ENCODE assay signal across 8 cellular contexts in genomic region chr9:6757132-6757987, GRCh38. TPM values are rescaled to one million over a fixed set of nuclear protein-coding genes. Genes with fewer than 3 reads are reported as not detected.
DNase-seq lines count a peak whose midpoint lies in the region; ATAC-seq and TF ChIP-seq lines count a peak whose summit lies in the region.

KDM4C (plus strand) TSS chr9:6757973; CDS start chr9:6792989, 35,016 bp downstream.

- peak within 1 kb of the TSS; percentile 96 for H3K4me3 Mint-ChIP-seq in nephron progenitor cell
- peak within 1 kb of the TSS; percentile 94 for H3K4me3 Mint-ChIP-seq in stimulated activated naive CD8-positive, alpha-beta T cell treated with anti-CD3 and anti-CD28 coated beads, Interleukin-15, Interleukin-2, amounts not matched to agents 100 ng/mL and 50 ng/mL, for 24 hours

- no peaks in the 10 kb centered on the region for H3K36me3 ChIP-seq in RWPE2 (ENCODE audit: low read depth)

- TF ChIP-seq CTCF in LNCaP clone FGC (IDR thresholded peaks at IDR 0.05; ENCODE audit: control insufficient read depth, extremely low read depth, insufficient read depth) (no peak), RWPE2 (IDR thresholded peaks at IDR 0.05; ENCODE audit: poor library complexity, severe bottlenecking) (no peak), fibroblast of the aortic adventitia (IDR thresholded peaks at IDR 0.05; ENCODE audit: insufficient read depth, low read length) (no peak), nephron progenitor cell (IDR thresholded peaks at IDR 0.05) (no peak)

- ATAC-seq in RWPE2 (ENCODE audit: low read depth): peak; percentile 86

- no peaks in the 10 kb centered on the region for H3K27me3 ChIP-seq in RWPE2 (ENCODE audit: insufficient read depth, poor library complexity, severe bottlenecking)

- peak within 1 kb of the TSS; percentile 74 for H3K27ac ChIP-seq in RWPE2 (ENCODE audit: poor library complexity, severe bottlenecking)

- H3K36me3 Mint-ChIP-seq in nephron progenitor cell (ENCODE audit: low read depth): no peaks in the 10 kb centered on the region
- peaks cover 5% of the 10 kb centered on the region for H3K36me3 Mint-ChIP-seq in stimulated activated naive CD8-positive, alpha-beta T cell treated with anti-CD3 and anti-CD28 coated beads, Interleukin-15, Interleukin-2, amounts not matched to agents 100 ng/mL and 50 ng/mL, for 24 hours (ENCODE audit: low read depth)

- H3K9me3 ChIP-seq in RWPE2 (ENCODE audit: severe bottlenecking): no peaks in the 10 kb centered on the region

- DNase-seq in EL (peak; percentile 94), H4 (ENCODE audit: low spot score) (peak; percentile 85), LNCaP clone FGC (ENCODE audit: low read depth) (peak; percentile 86), RWPE2 (ENCODE audit: low spot score) (peak; percentile 90), activated gamma-delta T cell (lab: John Stamatoyannopoulos, UW) (peak; percentile 70), fibroblast of the aortic adventitia (ENCODE audit: low read depth) (peak; percentile 93), nephron progenitor cell (peak; percentile 72)

- H3K27ac Mint-ChIP-seq in nephron progenitor cell: peak within 1 kb of the TSS; percentile 100
- peak within 1 kb of the TSS; percentile 100 for H3K27ac Mint-ChIP-seq in stimulated activated naive CD8-positive, alpha-beta T cell treated with anti-CD3 and anti-CD28 coated beads, Interleukin-15, Interleukin-2, amounts not matched to agents 100 ng/mL and 50 ng/mL, for 24 hours

- H3K4me1 ChIP-seq in RWPE2 (ENCODE audit: insufficient read depth, poor library complexity, severe bottlenecking): peaks cover 4% of the 10 kb centered on the region

- peaks cover 10% of the 10 kb centered on the region for H3K27me3 Mint-ChIP-seq in nephron progenitor cell (ENCODE audit: low read depth, poor library complexity)
- H3K27me3 Mint-ChIP-seq in stimulated activated naive CD8-positive, alpha-beta T cell treated with anti-CD3 and anti-CD28 coated beads, Interleukin-15, Interleukin-2, amounts not matched to agents 100 ng/mL and 50 ng/mL, for 24 hours: no peaks in the 10 kb centered on the region

- H3K4me3 ChIP-seq in LNCaP clone FGC (ENCODE audit: low read depth, low read length) (peak within 1 kb of the TSS; percentile 64), RWPE2 (ENCODE audit: severe bottlenecking) (peak within 1 kb of the TSS; percentile 77), fibroblast of the aortic adventitia (ENCODE audit: low read depth, low read length) (peak within 1 kb of the TSS; percentile 92)

- H3K9me3 Mint-ChIP-seq in nephron progenitor cell: no peaks in the 10 kb centered on the region
- no peaks in the 10 kb centered on the region for H3K9me3 Mint-ChIP-seq in stimulated activated naive CD8-positive, alpha-beta T cell treated with anti-CD3 and anti-CD28 coated beads, Interleukin-15, Interleukin-2, amounts not matched to agents 100 ng/mL and 50 ng/mL, for 24 hours

- peaks cover 12% of the 10 kb centered on the region for H3K4me1 Mint-ChIP-seq in nephron progenitor cell
- H3K4me1 Mint-ChIP-seq in stimulated activated naive CD8-positive, alpha-beta T cell treated with anti-CD3 and anti-CD28 coated beads, Interleukin-15, Interleukin-2, amounts not matched to agents 100 ng/mL and 50 ng/mL, for 24 hours (ENCODE audit: low read depth): peaks cover 41% of the 10 kb centered on the region

RNA-seq across cellular contexts. Expression of gene KDM4C, which starts in this region (rescaled TPM):
- total RNA-seq in H4 (2014; rRNA removed; shearing (Covaris generic)): 3.7 and 4.7 TPM in 2 replicates
- total RNA-seq in fibroblast of the aortic adventitia (ENCODE audit: low replicate concordance): 18.3 and 25.1 TPM in 2 replicates

Comparison
In these comparisons a context has a peak if more than half of its experiments do, and no peak if none do; other contexts are left out.
1. Peak in every context shown above with its lines: DNase-seq, ATAC-seq, H3K4me3 ChIP-seq and H3K27ac ChIP-seq.